Comparison of ENCODE assay signal across 17 cellular contexts in genomic region chr9:93081081-93081529, GRCh38. TPM values are rescaled to one million over a fixed set of nuclear protein-coding genes. Genes with fewer than 3 reads are reported as not detected.
DNase-seq lines count a peak whose midpoint lies in the region; ATAC-seq and TF ChIP-seq lines count a peak whose summit lies in the region.
"Had no signal": no experiment of that assay in that cellular context is flagged by ENCODE, and none has a peak within 500 bp of the region (broad histone marks: within the 10 kb centered on the region; RNA-seq: fewer than 3 reads in every experiment).

No MANE protein-coding gene starts in this region.

- no peak for ATAC-seq in CD4-positive, CD25-positive, alpha-beta regulatory T cell (ENCODE audit: low read depth in 2 of 2)
- ATAC-seq in HG02870 (IDR thresholded peaks at IDR 0.05; ENCODE audit: unreplicated experiment): no peak
- no peak for ATAC-seq in HG03095 (IDR thresholded peaks at IDR 0.05; ENCODE audit: unreplicated experiment)
- ATAC-seq: GM23338 had no signal

- H3K27ac Mint-ChIP-seq in CD4-positive, CD25-positive, alpha-beta regulatory T cell: peak overlapping the region in 2 of 3 donors; percentile 25 to 68
- H3K27ac Mint-ChIP-seq in nephron: peak overlapping the region in 2 of 3 experiments; percentile 35 to 37
- H3K27ac Mint-ChIP-seq: GM23338 had no signal

- H3K9ac ChIP-seq in colonic mucosa (ENCODE audit: low read depth in 2 of 2, low read length in 2 of 2): no peak overlapping the region

- no peaks in the 10 kb centered on the region for H3K27me3 Mint-ChIP-seq in CD4-positive, CD25-positive, alpha-beta regulatory T cell
- H3K27me3 Mint-ChIP-seq in nephron (ENCODE audit: low read depth): no peaks in the 10 kb centered on the region
- H3K27me3 Mint-ChIP-seq: CD8-positive, alpha-beta memory T cell had no signal

- H3K9me3 Mint-ChIP-seq in CD4-positive, CD25-positive, alpha-beta regulatory T cell: peaks cover 0 to 4% (median 0%) of the 10 kb centered on the region in 7 donors
- no peaks in the 10 kb centered on the region for H3K9me3 Mint-ChIP-seq in nephron
- H3K9me3 Mint-ChIP-seq: CD8-positive, alpha-beta memory T cell had no signal

- no peaks in the 10 kb centered on the region for H3K27me3 ChIP-seq in CD4-positive, CD25-positive, alpha-beta regulatory T cell (ENCODE audit: control insufficient read depth, insufficient read depth, low read length)
- no peaks in the 10 kb centered on the region for H3K27me3 ChIP-seq in colonic mucosa

- H3K36me3 Mint-ChIP-seq in CD4-positive, CD25-positive, alpha-beta regulatory T cell: peaks cover 45% of the 10 kb centered on the region
- no peaks in the 10 kb centered on the region for H3K36me3 Mint-ChIP-seq in nephron (ENCODE audit: low read depth)

- H3K4me3 ChIP-seq in CD4-positive, CD25-positive, alpha-beta regulatory T cell (ENCODE audit: low read depth, low read length): no peak overlapping the region
- no peak overlapping the region for H3K4me3 ChIP-seq in colonic mucosa
- H3K4me3 ChIP-seq: GM23338 had no signal

- peaks cover 20% of the 10 kb centered on the region for H3K4me1 ChIP-seq in CD4-positive, CD25-positive, alpha-beta regulatory T cell (ENCODE audit: control insufficient read depth, insufficient read depth, low read length, poor library complexity, severe bottlenecking)
- no peaks in the 10 kb centered on the region for H3K4me1 ChIP-seq in colonic mucosa

- peaks cover 0 to 5% of the 10 kb centered on the region in 2 experiments for H3K9me3 ChIP-seq in CD4-positive, CD25-positive, alpha-beta regulatory T cell (ENCODE audit: control insufficient read depth in 2 of 2, low read length in 2 of 2)
- no peaks in the 10 kb centered on the region for H3K9me3 ChIP-seq in colonic mucosa

- peaks cover 78% of the 10 kb centered on the region for H3K36me3 ChIP-seq in CD4-positive, CD25-positive, alpha-beta regulatory T cell (ENCODE audit: control insufficient read depth, insufficient read depth, low read length)
- no peaks in the 10 kb centered on the region for H3K36me3 ChIP-seq in colonic mucosa

- intact Hi-C loops in colonic mucosa (cut with DNase I): no loop called here

- H3K4me1 Mint-ChIP-seq in CD4-positive, CD25-positive, alpha-beta regulatory T cell: peaks cover 5 to 47% (median 16%) of the 10 kb centered on the region in 4 donors
- H3K4me1 Mint-ChIP-seq in nephron: peaks cover 13% of the 10 kb centered on the region

- no peak for DNase-seq in CD4-positive, CD25-positive, alpha-beta regulatory T cell
- DNase-seq in H4 (ENCODE audit: low spot score): peak; percentile 21
- DNase-seq in colonic mucosa: peak; percentile 14
- no peak for DNase-seq in AML-193 (lab: John Stamatoyannopoulos, UW)
- no peak for DNase-seq in KG1 (lab: John Stamatoyannopoulos, UW)
- DNase-seq: CD8-positive, alpha-beta memory T cell; Karpas-422; kidney glomerular epithelial cell; NCI-H2029 treated with DMSO at 0.1 percent for 48 hours; NCI-H526 treated with DMSO at 0.1 percent for 48 hours; RPMI8226 had no signal

- no peak for TF ChIP-seq CTCF in colonic mucosa (IDR thresholded peaks at IDR 0.05)
- TF ChIP-seq CTCF in nephron (IDR thresholded peaks at IDR 0.05; ENCODE audit: unreplicated experiment in 3 of 3): no peak

- no peak overlapping the region for H3K4me3 Mint-ChIP-seq in CD4-positive, CD25-positive, alpha-beta regulatory T cell
- no peak overlapping the region for H3K4me3 Mint-ChIP-seq in nephron
- H3K4me3 Mint-ChIP-seq: CD8-positive, alpha-beta memory T cell; GM23338 had no signal

- no peak overlapping the region for H3K27ac ChIP-seq in CD4-positive, CD25-positive, alpha-beta regulatory T cell (ENCODE audit: insufficient read depth, low read length, poor library complexity, severe bottlenecking)
- H3K27ac ChIP-seq in colonic mucosa: no peak overlapping the region

RNA-seq across cellular contexts. Expression of gene CARD19, which starts 14.9 kb away (rescaled TPM):
- total RNA-seq in CD4-positive, CD25-positive, alpha-beta regulatory T cell: 60.0 TPM
- 10 to 100 TPM; 64.8 to 89.1 (median 75.3) TPM for polyA plus RNA-seq in CD4-positive, CD25-positive, alpha-beta regulatory T cell
- total RNA-seq in H4 (2014; rRNA removed; shearing (Covaris generic)): 63.3 and 72.3 TPM in 2 replicates
- 10 to 100 TPM; 48.6 to 56.3 TPM for total RNA-seq in colonic mucosa

RNA-seq across cellular contexts. Expression of gene SUSD3, which starts 22.6 kb away (rescaled TPM):
- 68.7 TPM for total RNA-seq in CD4-positive, CD25-positive, alpha-beta regulatory T cell
- 100 to 1,000 TPM; 187 to 229 (median 210) TPM for polyA plus RNA-seq in CD4-positive, CD25-positive, alpha-beta regulatory T cell
- not detected in 2 replicates for total RNA-seq in H4 (2014; rRNA removed; shearing (Covaris generic))
- 1 to 10 TPM; 1.6 to 2.2 TPM for total RNA-seq in colonic mucosa
- total RNA-seq: G401 had no signal
- polyA plus RNA-seq: neural cell had no signal

RNA-seq across cellular contexts. Expression of gene NINJ1, which starts 52.9 kb away (rescaled TPM):
- total RNA-seq in CD4-positive, CD25-positive, alpha-beta regulatory T cell: 144 TPM
- polyA plus RNA-seq in CD4-positive, CD25-positive, alpha-beta regulatory T cell: 100 to 1,000 TPM in 1 of 4 donors, 10 to 100 TPM in 3; 68.5 to 104 (median 73.2) TPM
- 83.4 and 87.3 TPM in 2 replicates for total RNA-seq in H4 (2014; rRNA removed; shearing (Covaris generic))
- 10 to 100 TPM; 24.5 to 29.4 TPM for total RNA-seq in colonic mucosa

Comparison
In these comparisons a context has a peak if more than half of its experiments do, and no peak if none do; other contexts are left out.
1. DNase-seq: peak in H4 (single experiment) and colonic mucosa (single experiment); none in CD4-positive, CD25-positive, alpha-beta regulatory T cell (0 of 3), AML-193 (0 of 2) and KG1 (single experiment).
2. RNA of gene SUSD3, which starts 22.6 kb away (total RNA-seq): 68.7 TPM in CD4-positive, CD25-positive, alpha-beta regulatory T cell (single experiment); 1.6 to 2.2 TPM in colonic mucosa and not detected in H4; every median in the first group is over 10 times any median in the second.